Comparison of ENCODE assay signal across 8 cellular contexts in the genomic region with DNA sequence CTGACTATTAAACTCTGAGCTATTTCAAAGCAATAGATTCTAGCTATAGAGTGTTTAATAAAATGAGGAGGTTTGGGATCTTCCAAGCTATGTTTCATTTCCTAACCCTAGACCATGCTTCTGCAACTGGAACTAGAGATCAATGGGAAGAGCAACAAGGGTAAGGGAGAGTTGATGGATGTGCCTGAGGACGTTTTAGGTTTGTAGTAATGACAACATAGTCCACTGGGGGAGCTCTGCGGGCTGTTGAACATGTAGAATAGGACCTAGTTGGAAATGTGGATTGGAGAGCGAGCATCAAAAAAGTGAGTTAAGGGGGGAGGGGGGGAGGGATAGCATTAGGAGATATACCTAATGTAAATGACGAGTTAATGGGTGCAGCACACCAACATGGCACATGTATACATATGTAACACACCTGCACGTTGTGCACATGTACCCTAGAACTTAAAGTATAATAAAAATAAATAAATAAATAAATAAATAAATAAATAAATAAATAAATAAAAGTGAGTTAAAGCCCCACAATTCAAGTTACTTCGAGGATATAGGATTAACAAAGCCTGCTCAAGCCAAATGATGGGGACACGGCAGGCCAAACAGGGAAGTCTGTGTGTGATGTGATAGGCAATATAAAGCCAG.
A peak's percentile ranks its signal among the peaks of the same experiment; 100 is the strongest.
DNase-seq lines count a peak whose midpoint lies in the region; ATAC-seq and TF ChIP-seq lines count a peak whose summit lies in the region.
"Not testable (repeated sequence)": the region's sequence is repeated elsewhere in the genome, so short reads cannot be mapped to it uniquely, and the experiment has no call there.

No MANE protein-coding gene starts in this region.

- not testable (repeated sequence) for H3K27me3 ChIP-seq in GM06990 (replicated peaks; ENCODE audit: control insufficient read depth, insufficient read depth, low read length); naive thymus-derived CD4-positive, alpha-beta T cell (ENCODE audit: control insufficient read depth in 2 of 2, insufficient read depth in 2 of 2, low read length in 2 of 2)
- H3K27me3 ChIP-seq in adipocyte (replicated peaks; ENCODE audit: control insufficient read depth, insufficient read depth, low read length) = peaks cover 46% of the 10 kb centered on the region

- not testable (repeated sequence) for H3K9me3 Mint-ChIP-seq in naive thymus-derived CD4-positive, alpha-beta T cell

- not testable (repeated sequence) for H3K9me3 ChIP-seq in adipocyte (ENCODE audit: control insufficient read depth, low read length); naive thymus-derived CD4-positive, alpha-beta T cell (ENCODE audit: control insufficient read depth in 2 of 3, low read length in 3 of 3)

- ATAC-seq in HG03066 (IDR thresholded peaks at IDR 0.05; ENCODE audit: low read depth, unreplicated experiment) = peak; percentile 44
- ATAC-seq in naive thymus-derived CD4-positive, alpha-beta T cell = peak; percentile 50

- H3K4me3 ChIP-seq in GM06990 (replicated peaks; ENCODE audit: low read depth, low read length); adipocyte (ENCODE audit: low read length); naive thymus-derived CD4-positive, alpha-beta T cell (ENCODE audit: low read length): not testable (repeated sequence)

- not testable (repeated sequence) for H3K4me3 Mint-ChIP-seq in naive thymus-derived CD4-positive, alpha-beta T cell

- not testable (repeated sequence) for H3K4me1 ChIP-seq in adipocyte (ENCODE audit: control insufficient read depth, insufficient read depth, low read length); naive thymus-derived CD4-positive, alpha-beta T cell (ENCODE audit: control insufficient read depth in 2 of 2, insufficient read depth in 2 of 2, low read length in 2 of 2)

- peak; percentile 35 for DNase-seq in 8988T
- DNase-seq in GM06990 (ENCODE audit: extremely low read depth, insufficient read length) = not testable (repeated sequence)
- DNase-seq in NCI-H2029 treated with DMSO at 0.1 percent for 48 hours (lab: John Stamatoyannopoulos, UW) = peak; percentile 11
- peak; percentile 60 for DNase-seq in RWPE1 (ENCODE audit: low spot score)
- DNase-seq in adipocyte (ENCODE audit: low read depth) = peak; percentile 44
- DNase-seq in glomerular endothelial cell (ENCODE audit: extremely low read depth, low read depth, low spot score) = peak; percentile 50
- DNase-seq in naive thymus-derived CD4-positive, alpha-beta T cell = peak in 3 of 9 donors; percentile 10 to 11 (median 10)

- POLR2A ChIA-PET in RWPE1 (lab: Yijun Ruan, JAX; ENCODE audit: low non-redundant PET); naive thymus-derived CD4-positive, alpha-beta T cell (lab: Charles Lee): not testable (repeated sequence)

- H3K27me3 Mint-ChIP-seq in naive thymus-derived CD4-positive, alpha-beta T cell = peaks cover 6 to 75% (median 24%) of the 10 kb centered on the region in 5 donors

- peak; percentile 69 for TF ChIP-seq CTCF in GM06990 (IDR thresholded peaks at IDR 0.05; ENCODE audit: insufficient read depth, low read length, poor library complexity, severe bottlenecking)
- TF ChIP-seq CTCF in RWPE1 (conservative IDR thresholded peaks at IDR 0.05; ENCODE audit: low read depth) = peak; percentile 19; the same call in 1 of the 2 replicates

- not testable (repeated sequence) for H3K36me3 Mint-ChIP-seq in naive thymus-derived CD4-positive, alpha-beta T cell

- not testable (repeated sequence) for H3K27ac ChIP-seq in RWPE1; naive thymus-derived CD4-positive, alpha-beta T cell (ENCODE audit: low read depth, low read length)

- H3K36me3 ChIP-seq in GM06990 (ENCODE audit: control insufficient read depth, insufficient read depth, low read length); adipocyte (ENCODE audit: control insufficient read depth, insufficient read depth, low read length, severe bottlenecking); naive thymus-derived CD4-positive, alpha-beta T cell (ENCODE audit: control insufficient read depth in 2 of 3, insufficient read depth in 3 of 3, low read length in 3 of 3): not testable (repeated sequence)

- H3K27ac Mint-ChIP-seq in naive thymus-derived CD4-positive, alpha-beta T cell = not testable (repeated sequence)

- CTCF ChIA-PET in RWPE1 (lab: Yijun Ruan, JAX) = interaction anchor here (0.7 to 2.1 kb wide), 6 partner anchors 9 to 190 kb away, joined by 3 to 7 read pairs (median 4); no protein-coding TSS in a partner anchor
- CTCF ChIA-PET in naive thymus-derived CD4-positive, alpha-beta T cell (lab: Charles Lee) = not testable (repeated sequence)

- peaks cover 0 to 28% (median 20%) of the 10 kb centered on the region in 7 donors for H3K4me1 Mint-ChIP-seq in naive thymus-derived CD4-positive, alpha-beta T cell

- intact Hi-C loops in naive thymus-derived CD4-positive, alpha-beta T cell (cut with micrococcal nuclease) = loop anchor here in 1 of 2 donors (1.0 to 10.0 kb wide), 2 partner anchors 135 to 345 kb away; no protein-coding TSS in a partner anchor

- not testable (repeated sequence) for H3K9ac ChIP-seq in adipocyte (ENCODE audit: low read length)
